ENCODE assay signal across 34 cellular contexts in genomic region chr4:11178433-11178832, GRCh38.
"Had no signal": no experiment of that assay in that cellular context is flagged by ENCODE, and none has a peak within 500 bp of the region (broad histone marks: within the 10 kb centered on the region; RNA-seq: fewer than 3 reads in every experiment).

No MANE protein-coding gene starts in this region.

- DNase-seq: activated B cell treated with CpG ODN at 0.5 μM for 24 hours; activated CD4-positive, alpha-beta memory T cell treated with anti-CD3 and anti-CD28 coated beads for 36 hours; activated CD4-positive, alpha-beta T cell treated with anti-CD3 and anti-CD28 coated beads for 4 hours; activated CD4-positive, alpha-beta T cell treated with anti-CD3 and anti-CD28 coated beads, Interleukin-2, amount 10 ng/mL, durations not matched to agents 24 days and 14 days; activated CD4-positive, alpha-beta T cell treated with anti-CD3 and anti-CD28 coated beads, Interleukin-2, amount 50 U/mL, for 1 hour; activated CD4-positive, alpha-beta T cell treated with anti-CD3 and anti-CD28 coated beads, Interleukin-2, amount 50 U/mL, for 4 hours; activated CD4-positive, CD25-positive, alpha-beta regulatory T cell treated with anti-CD3 and anti-CD28 coated beads, Interleukin-2, amount 50 U/mL, for 72 hours; activated CD8-positive, alpha-beta memory T cell treated with anti-CD3 and anti-CD28 coated beads, Interleukin-2, amount 50 U/mL, for 4 hours; activated CD8-positive, alpha-beta T cell treated with anti-CD3 and anti-CD28 coated beads for 36 hours; activated effector memory CD4-positive, alpha-beta T cell treated with anti-CD3 and anti-CD28 coated beads, Interleukin-2, amount 50 U/mL, for 16 hours; activated gamma-delta T cell treated with Interleukin-2 at 50 U/mL for 16 hours; activated naive CD4-positive, alpha-beta T cell; activated naive CD4-positive, alpha-beta T cell treated with anti-CD3 and anti-CD28 coated beads for 36 hours; activated naive CD4-positive, alpha-beta T cell treated with anti-CD3 and anti-CD28 coated beads, Interleukin-2, amount 50 U/mL, for 16 hours; activated naive CD8-positive, alpha-beta T cell treated with anti-CD3 and anti-CD28 coated beads for 36 hours; activated T-cell treated with anti-CD3 and anti-CD28 coated beads for 4 hours; activated T-cell treated with anti-CD3 and anti-CD28 coated beads, Interleukin-2, amount 50 U/mL, for 1 hour; activated T-cell treated with anti-CD3 and anti-CD28 coated beads, Interleukin-2, amount 50 U/mL, for 4 hours; activated T-cell treated with anti-CD3 and anti-CD28 coated beads, Interleukin-2, amount 50 U/mL, for 72 hours; adrenal gland; amniotic stem cell; aorta; body of pancreas; brain microvascular endothelial cell; central memory CD4-positive, alpha-beta T cell; T-helper 2 cell; T-helper 9 cell had no signal

- FAIRE-seq: astrocyte, colon, TTC549 had no signal

- H3K9me3 ChIP-seq: adrenal gland, body of pancreas, breast epithelium had no signal

- H3K27me3 ChIP-seq: adrenal gland, body of pancreas, brain microvascular endothelial cell, breast epithelium had no signal

- H3K36me3 ChIP-seq: adrenal gland, brain microvascular endothelial cell, breast epithelium had no signal

- H3K27ac ChIP-seq: adrenal gland, body of pancreas, brain microvascular endothelial cell, breast epithelium, VCaP had no signal

- H3K4me1 ChIP-seq: adrenal gland, body of pancreas, breast epithelium had no signal

- ATAC-seq: activated CD8-positive, alpha-beta T cell treated with anti-CD3 and anti-CD28 coated beads for 36 hours; activated naive CD4-positive, alpha-beta T cell treated with anti-CD3 and anti-CD28 coated beads, Interleukin-2, amount 50 U/mL, for 72 hours; activated T-cell treated with anti-CD3 and anti-CD28 coated beads, Interleukin-2, amount 50 U/mL, for 4 hours; activated T-cell treated with anti-CD3 and anti-CD28 coated beads, Interleukin-2, amount 50 U/mL, for 72 hours; activated T-helper 17 cell treated with anti-CD3 and anti-CD28 coated beads, Interleukin-2, amount 50 U/mL, for 72 hours; body of pancreas had no signal

- H3K4me3 ChIP-seq: adrenal gland, body of pancreas, breast epithelium had no signal
